ENCODE assay signal across 12 cellular contexts in the genomic region with DNA sequence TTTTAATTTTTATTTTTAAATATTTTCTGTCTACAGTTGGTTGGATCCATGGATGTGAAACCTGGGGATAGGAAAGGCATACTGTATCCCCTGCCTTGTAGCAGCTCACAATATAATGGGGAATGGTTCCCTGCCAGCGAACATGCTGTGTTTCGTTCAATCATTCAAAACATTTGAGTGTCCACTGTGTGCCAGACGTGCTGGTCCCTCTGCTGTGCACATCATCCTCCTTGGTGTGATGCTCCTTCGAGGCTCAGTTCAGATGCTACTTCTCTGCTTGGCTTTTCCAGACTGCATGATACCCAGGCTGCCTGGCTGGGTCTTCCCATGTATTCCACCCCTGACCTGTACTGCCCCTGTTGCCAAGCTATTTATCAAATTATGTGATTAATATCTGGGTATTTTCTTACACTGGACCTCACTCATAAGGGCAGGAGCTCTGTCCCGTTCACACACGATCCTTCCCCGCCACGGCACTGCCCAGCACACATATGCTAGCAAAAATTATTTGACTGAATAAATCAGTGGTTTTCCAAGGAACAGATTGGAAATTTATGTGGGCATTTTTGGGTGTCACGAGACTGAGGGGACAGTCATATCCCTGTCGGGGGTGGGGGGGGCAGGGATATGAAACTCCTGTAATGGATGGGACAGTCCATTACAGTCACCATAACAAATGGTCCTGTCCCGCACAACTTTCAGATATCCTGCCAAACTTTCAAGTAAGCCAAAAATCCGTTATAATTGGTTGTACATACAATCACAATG. TPM values are rescaled to one million over a fixed set of nuclear protein-coding genes. Genes with fewer than 3 reads are reported as not detected.
A peak's percentile ranks its signal among the peaks of the same experiment; 100 is the strongest.
DNase-seq lines count a peak whose midpoint lies in the region; ATAC-seq and TF ChIP-seq lines count a peak whose summit lies in the region.
"Had no signal": no experiment of that assay in that cellular context is flagged by ENCODE, and none has a peak within 500 bp of the region (broad histone marks: within the 10 kb centered on the region; RNA-seq: fewer than 3 reads in every experiment).

No MANE protein-coding gene starts in this region.

- H3K4me1 ChIP-seq in OCI-LY7 (ENCODE audit: insufficient read depth, low read length, poor library complexity, severe bottlenecking) (peaks cover 37% of the 10 kb centered on the region), esophagus muscularis mucosa (peaks cover 45 to 60% (median 53%) of the 10 kb centered on the region in 4 donors)
- H3K4me1 ChIP-seq: prostate gland had no signal

- H3K79me2 ChIP-seq in OCI-LY7 (ENCODE audit: insufficient read depth, low read depth, low read length), result peaks cover 27% of the 10 kb centered on the region

- no peaks in the 10 kb centered on the region for H3K9me3 Mint-ChIP-seq in osteocyte (ENCODE audit: unreplicated experiment)
- no peaks in the 10 kb centered on the region for H3K9me3 Mint-ChIP-seq in natural killer cell treated with Interleukin-12 subunit alpha and Interleukin-12 subunit beta and Interleukin-15 and Interleukin-18, amount 100 ng/mL, for 72 hours

- no peaks in the 10 kb centered on the region for H3K36me3 ChIP-seq in OCI-LY7 (ENCODE audit: insufficient read depth, low read length)
- peaks cover 0 to 3% (median 0%) of the 10 kb centered on the region in 4 donors for H3K36me3 ChIP-seq in esophagus muscularis mucosa
- H3K36me3 ChIP-seq: cardiac muscle cell, prostate gland had no signal

- POLR2A ChIA-PET in OCI-LY7 (lab: Charles Lee), result interaction anchor here (0.8 kb wide), 1 partner anchor 14 kb away, joined by 4 read pairs; no protein-coding TSS in a partner anchor

- no peak for TF ChIP-seq POLR2A in esophagus muscularis mucosa (IDR thresholded peaks at IDR 0.05; ENCODE audit: low read depth)

- H3K9me3 ChIP-seq in OCI-LY7 (ENCODE audit: low read length) (no peaks in the 10 kb centered on the region), esophagus muscularis mucosa (no peaks in the 10 kb centered on the region)
- H3K9me3 ChIP-seq: prostate gland had no signal

- CTCF ChIA-PET in OCI-LY7 (lab: Charles Lee; ENCODE audit: unreplicated experiment), result no interaction called here

- H3K27me3 Mint-ChIP-seq in osteocyte (ENCODE audit: unreplicated experiment), result no peaks in the 10 kb centered on the region
- peaks cover 0 to 11% of the 10 kb centered on the region in 2 donors for H3K27me3 Mint-ChIP-seq in natural killer cell treated with Interleukin-12 subunit alpha and Interleukin-12 subunit beta and Interleukin-15 and Interleukin-18, amount 100 ng/mL, for 72 hours

- peaks cover 6% of the 10 kb centered on the region for H3K4me1 Mint-ChIP-seq in osteocyte (ENCODE audit: unreplicated experiment)
- H3K4me1 Mint-ChIP-seq in natural killer cell treated with Interleukin-12 subunit alpha and Interleukin-12 subunit beta and Interleukin-15 and Interleukin-18, amount 100 ng/mL, for 72 hours (ENCODE audit: low read depth in 2 of 2), result peaks cover 0 to 11% of the 10 kb centered on the region in 2 donors

- H4K20me1 ChIP-seq in OCI-LY7 (ENCODE audit: insufficient read depth, low read length), result peaks cover 10% of the 10 kb centered on the region; the same call in 1 of the 2 replicates

- no peaks in the 10 kb centered on the region for H3K9me2 ChIP-seq in OCI-LY7 (ENCODE audit: insufficient read depth, low read length)

- H3K27ac Mint-ChIP-seq in osteocyte (ENCODE audit: unreplicated experiment), result no peak overlapping the region
- H3K27ac Mint-ChIP-seq in natural killer cell treated with Interleukin-12 subunit alpha and Interleukin-12 subunit beta and Interleukin-15 and Interleukin-18, amount 100 ng/mL, for 72 hours, result no peak overlapping the region

- H3K36me3 Mint-ChIP-seq in osteocyte (ENCODE audit: unreplicated experiment), result no peaks in the 10 kb centered on the region
- H3K36me3 Mint-ChIP-seq in natural killer cell treated with Interleukin-12 subunit alpha and Interleukin-12 subunit beta and Interleukin-15 and Interleukin-18, amount 100 ng/mL, for 72 hours, result no peaks in the 10 kb centered on the region

- H3K4me3 ChIP-seq in OCI-LY7 (ENCODE audit: low read depth, low read length, poor library complexity, severe bottlenecking) (peak overlapping the region; percentile 82), esophagus muscularis mucosa (peak overlapping the region in 1 of 4 donors; percentile 70)

- peak overlapping the region; percentile 86; the same call in 1 of the 2 replicates for H2AFZ ChIP-seq in OCI-LY7 (ENCODE audit: low read length)

- peak; percentile 37 for DNase-seq in CD1c-positive myeloid dendritic cell (ENCODE audit: extremely low spot score)
- no peak for DNase-seq in OCI-LY7 (ENCODE audit: low spot score)
- DNase-seq in esophagus muscularis mucosa (ENCODE audit: extremely low spot score), result no peak
- peak; percentile 49 for DNase-seq in osteocyte (ENCODE audit: extremely low spot score, unreplicated experiment)
- DNase-seq in GM10266 (ENCODE audit: extremely low spot score), result no peak
- DNase-seq in natural killer cell treated with Interleukin-12 subunit alpha and Interleukin-12 subunit beta and Interleukin-15 and Interleukin-18, amount 100 ng/mL, for 72 hours (ENCODE audit: low spot score), result no peak
- no peak for DNase-seq in COLO668 (lab: John Stamatoyannopoulos, UW; ENCODE audit: unreplicated experiment)
- DNase-seq: DMS153, NCI-H1417 treated with DMSO at 0.1 percent for 48 hours had no signal

- H3K4me3 Mint-ChIP-seq in osteocyte (ENCODE audit: unreplicated experiment), result peak overlapping the region; percentile 27
- H3K4me3 Mint-ChIP-seq in natural killer cell treated with Interleukin-12 subunit alpha and Interleukin-12 subunit beta and Interleukin-15 and Interleukin-18, amount 100 ng/mL, for 72 hours, result no peak overlapping the region

- peaks cover 0 to 9% (median 0%) of the 10 kb centered on the region in 4 donors for H3K27me3 ChIP-seq in esophagus muscularis mucosa
- H3K27me3 ChIP-seq: cardiac muscle cell had no signal

- peak overlapping the region; percentile 86 for H3K4me2 ChIP-seq in OCI-LY7 (ENCODE audit: low read length)

- intact Hi-C loops in OCI-LY7 (cut with micrococcal nuclease; ENCODE audit: unreplicated experiment) (loop anchor here (2.0 kb wide), 1 partner anchor 69 kb away; the partner anchor contains the start of gene FKBP1A), esophagus muscularis mucosa (cut with DNase I) (no loop called here)

- no peak for TF ChIP-seq CTCF in OCI-LY7 (conservative IDR thresholded peaks at IDR 0.05; ENCODE audit: low read length)
- no peak for TF ChIP-seq CTCF in esophagus muscularis mucosa (IDR thresholded peaks at IDR 0.05)
- TF ChIP-seq CTCF in osteocyte (IDR thresholded peaks at IDR 0.05), result no peak
- TF ChIP-seq CTCF in GM10266 (IDR thresholded peaks at IDR 0.05; ENCODE audit: control insufficient read depth, insufficient read depth, low read depth, missing control alignments), result no peak

- no TSS peak for BruUV-seq in OCI-LY7 (replicated peaks; lab: Mats Ljungman, UMichigan)

- no peak for TF ChIP-seq EP300 in esophagus muscularis mucosa (IDR thresholded peaks at IDR 0.05)

- H3K27ac ChIP-seq in OCI-LY7 (ENCODE audit: low read depth, low read length, poor library complexity, severe bottlenecking) (no peak overlapping the region), esophagus muscularis mucosa (replicated peaks in 1 of 4) (peak overlapping the region; percentile 93 to 99 (median 96))
- H3K27ac ChIP-seq: cardiac muscle cell had no signal

- no peak for ATAC-seq in HG03342 (IDR thresholded peaks at IDR 0.05; ENCODE audit: unreplicated experiment)
- ATAC-seq in natural killer cell treated with Interleukin-12 subunit alpha and Interleukin-12 subunit beta and Interleukin-15 and Interleukin-18, amount 100 ng/mL, for 72 hours, result no peak

- 68% methylated on average over 12 of the region's 12 CpGs for WGBS in esophagus muscularis mucosa

RNA-seq across cellular contexts. Expression of gene SDCBP2, which starts 4.9 kb away (rescaled TPM):
- 1.8 and 2.8 TPM in 2 replicates for total RNA-seq in OCI-LY7 (2014; rRNA removed; shearing (Covaris generic))
- total RNA-seq in OCI-LY7 (2022) (2.5 and 2.6 TPM in 2 replicates), esophagus muscularis mucosa (1 to 10 TPM; 2.1 to 6.2 (median 4.1) TPM), osteocyte (0.97 and 1.6 TPM in 2 replicates)
- 1 to 10 TPM in 1 of 2 donors, under 1 TPM in 1; 0.89 to 1.5 TPM for total RNA-seq in natural killer cell treated with Interleukin-12 subunit alpha and Interleukin-12 subunit beta and Interleukin-15 and Interleukin-18, amount 100 ng/mL, for 72 hours

RNA-seq across cellular contexts. Expression of gene SNPH, which starts 57.9 kb away (rescaled TPM):
- 0.10 TPM in 1 of 2 replicates, not detected in the other for total RNA-seq in OCI-LY7 (2014; rRNA removed; shearing (Covaris generic))
- total RNA-seq in OCI-LY7 (2022), result not detected in 2 replicates
- total RNA-seq in esophagus muscularis mucosa, result 10 to 100 TPM in 3 of 4 donors, 1 to 10 TPM in 1; 9.6 to 29.5 (median 17.3) TPM
- total RNA-seq in osteocyte, result 8.0 and 8.9 TPM in 2 replicates
- total RNA-seq in natural killer cell treated with Interleukin-12 subunit alpha and Interleukin-12 subunit beta and Interleukin-15 and Interleukin-18, amount 100 ng/mL, for 72 hours, result 1 to 10 TPM; 1.5 to 1.9 TPM

Comparison
In these comparisons a context has a peak if more than half of its experiments do, and no peak if none do; other contexts are left out.
1. DNase-seq: peak in CD1c-positive myeloid dendritic cell (single experiment) and osteocyte (single experiment); none in OCI-LY7 (single experiment), esophagus muscularis mucosa (single experiment), GM10266 (single experiment), natural killer cell treated with Interleukin-12 subunit alpha and Interleukin-12 subunit beta and Interleukin-15 and Interleukin-18, amount 100 ng/mL, for 72 hours (single experiment) and COLO668 (single experiment).